In the genomic region with DNA sequence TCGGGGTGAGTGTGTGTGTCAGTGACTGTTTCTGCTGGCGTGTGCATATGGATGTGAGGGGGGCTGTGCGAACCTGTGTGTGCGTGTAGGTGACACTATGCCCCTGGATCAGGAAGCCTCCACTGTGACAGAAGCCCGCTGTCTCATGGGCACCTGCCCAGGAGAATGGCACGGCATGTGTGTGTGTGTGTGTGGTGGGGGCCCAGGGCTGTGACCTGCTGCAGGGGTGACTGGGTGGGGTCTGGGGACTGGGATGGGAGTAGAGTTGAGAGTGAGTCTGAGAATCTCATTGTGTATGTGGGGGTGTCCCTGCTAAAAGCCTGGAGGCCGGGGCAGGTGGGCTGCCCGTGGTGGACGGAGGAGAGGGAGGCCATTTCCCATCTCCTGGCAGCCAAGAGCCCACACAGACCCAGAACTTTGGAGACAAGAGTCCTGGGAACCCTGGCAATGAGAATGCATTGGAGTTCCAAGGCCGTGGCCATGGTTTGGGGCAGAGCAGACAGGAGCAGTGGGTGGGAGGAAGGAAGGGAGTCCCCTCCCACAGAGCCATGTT, we compare ENCODE assay signal across 10 cellular contexts. TPM values are rescaled to one million over a fixed set of nuclear protein-coding genes. Genes with fewer than 3 reads are reported as not detected.
A peak's percentile ranks its signal among the peaks of the same experiment; 100 is the strongest.
DNase-seq lines count a peak whose midpoint lies in the region; ATAC-seq and TF ChIP-seq lines count a peak whose summit lies in the region.
"Had no signal": no experiment of that assay in that cellular context is flagged by ENCODE, and none has a peak within 500 bp of the region (broad histone marks: within the 10 kb centered on the region; RNA-seq: fewer than 3 reads in every experiment).

No MANE protein-coding gene starts in this region.

- H3K4me2 ChIP-seq in PC-9, result peak overlapping the region; percentile 74

- peaks cover 63% of the 10 kb centered on the region for H3F3A ChIP-seq in PC-9 (ENCODE audit: insufficient read depth, low read depth)

- no peaks in the 10 kb centered on the region for H3K9me3 ChIP-seq in CD8-positive, alpha-beta memory T cell (ENCODE audit: low read length)
- H3K9me3 ChIP-seq in PC-9 (ENCODE audit: insufficient read depth, low read depth) (no peaks in the 10 kb centered on the region), sigmoid colon (no peaks in the 10 kb centered on the region)

- H3K79me2 ChIP-seq in PC-9 (ENCODE audit: low read depth), result peaks cover 28% of the 10 kb centered on the region

- H4K20me1 ChIP-seq in PC-9 (ENCODE audit: insufficient read depth), result no peaks in the 10 kb centered on the region

- H3K36me3 Mint-ChIP-seq in CD8-positive, alpha-beta memory T cell, result no peaks in the 10 kb centered on the region

- no peak for TF ChIP-seq POLR2A in sigmoid colon (IDR thresholded peaks at IDR 0.05)

- H3K4me1 Mint-ChIP-seq in CD8-positive, alpha-beta memory T cell, result peaks cover 17 to 32% (median 23%) of the 10 kb centered on the region in 3 donors

- intact Hi-C loops in PC-9 (cut with micrococcal nuclease; ENCODE audit: unreplicated experiment) (loop anchor here (1.0 kb wide), 2 partner anchors 9 to 41 kb away; a partner anchor contains a TSS), sigmoid colon (cut with DNase I) (loop anchor here (10.0 kb wide), 1 partner anchor 945 kb away; a partner anchor contains a TSS)

- H3K4me1 ChIP-seq in CD8-positive, alpha-beta memory T cell (ENCODE audit: insufficient read depth, low read length), result peaks cover 62% of the 10 kb centered on the region
- peaks cover 44% of the 10 kb centered on the region for H3K4me1 ChIP-seq in PC-9 (replicated peaks; ENCODE audit: insufficient read depth)
- H3K4me1 ChIP-seq in sigmoid colon, result peaks cover 0 to 63% (median 57%) of the 10 kb centered on the region in 4 donors

- no peaks in the 10 kb centered on the region for H3K9me3 Mint-ChIP-seq in CD8-positive, alpha-beta memory T cell

- H3K36me3 ChIP-seq in CD8-positive, alpha-beta memory T cell (ENCODE audit: insufficient read depth, low read length), result no peaks in the 10 kb centered on the region
- H3K36me3 ChIP-seq in PC-9 (ENCODE audit: low read depth), result no peaks in the 10 kb centered on the region
- H3K36me3 ChIP-seq in sigmoid colon, result peaks cover 0 to 7% (median 2%) of the 10 kb centered on the region in 4 donors

- TSS peak; percentile 42 for BruUV-seq in PC-9 (replicated peaks; lab: Mats Ljungman, UMichigan)

- peak overlapping the region; percentile 34; the same call in 1 of the 2 replicates for H2AFZ ChIP-seq in PC-9

- WGBS in sigmoid colon, 2 donors, result 80 to 84% methylated on average over 10 of the region's 10 CpGs

- peak overlapping the region; percentile 86 for H3K27ac ChIP-seq in CD8-positive, alpha-beta memory T cell (ENCODE audit: low read depth, low read length)
- H3K27ac ChIP-seq in PC-9, result peak overlapping the region; percentile 81
- H3K27ac ChIP-seq in sigmoid colon, result peak overlapping the region; percentile 97 to 100 (median 100)

- no peak for TF ChIP-seq EP300 in sigmoid colon (IDR thresholded peaks at IDR 0.05)

- peak overlapping the region; percentile 60 for H3K4me3 ChIP-seq in CD8-positive, alpha-beta memory T cell (ENCODE audit: low read length)
- H3K4me3 ChIP-seq in PC-9, result peak overlapping the region; percentile 41; the same call in 1 of the 2 replicates
- peak overlapping the region; percentile 86 for H3K4me3 ChIP-seq in epithelial cell of esophagus (ENCODE audit: low read length)
- peak overlapping the region; percentile 72 to 89 (median 78) for H3K4me3 ChIP-seq in sigmoid colon

- CTCF ChIA-PET in CD8-positive, alpha-beta memory T cell (lab: Charles Lee), result interaction anchor here (0.6 to 9.4 kb wide), 14 partner anchors 7 to 80 kb away, joined by 3 to 71 read pairs (median 5); a partner anchor contains a TSS
- CTCF ChIA-PET in PC-9 (lab: Charles Lee), result interaction anchor here (1.0 kb wide), 1 partner anchor 41 kb away, joined by 3 read pairs; no protein-coding TSS in a partner anchor

- TF ChIP-seq CTCF in PC-9 (conservative IDR thresholded peaks at IDR 0.05) (no peak), epithelial cell of esophagus (IDR thresholded peaks at IDR 0.05; ENCODE audit: insufficient read depth, low read depth, low read length, missing control alignments) (no peak), sigmoid colon (IDR thresholded peaks at IDR 0.05) (no peak)

- no peak overlapping the region for H3K27ac Mint-ChIP-seq in CD8-positive, alpha-beta memory T cell

- peak overlapping the region in 3 of 7 donors; percentile 45 to 74 (median 73) for H3K4me3 Mint-ChIP-seq in CD8-positive, alpha-beta memory T cell

- POLR2A ChIA-PET in CD8-positive, alpha-beta memory T cell (lab: Charles Lee), result interaction anchor here (0.8 to 1.6 kb wide), 13 partner anchors 9 to 261 kb away, joined by 3 to 16 read pairs (median 6); a partner anchor contains a TSS
- POLR2A ChIA-PET in PC-9 (lab: Charles Lee; ENCODE audit: unreplicated experiment), result interaction anchor here (0.6 to 1.0 kb wide), 2 partner anchors 25 to 115 kb away, joined by 6 to 8 read pairs; a partner anchor contains a TSS

- H3K27me3 ChIP-seq in CD8-positive, alpha-beta memory T cell (ENCODE audit: insufficient read depth, low read length, poor library complexity, severe bottlenecking), result no peaks in the 10 kb centered on the region
- H3K27me3 ChIP-seq in PC-9 (ENCODE audit: insufficient read depth, low read depth), result no peaks in the 10 kb centered on the region
- no peaks in the 10 kb centered on the region for H3K27me3 ChIP-seq in sigmoid colon

- no peak for ATAC-seq in GM19455 (IDR thresholded peaks at IDR 0.05; ENCODE audit: unreplicated experiment)

- H3K27me3 Mint-ChIP-seq in CD8-positive, alpha-beta memory T cell, result peaks cover 0 to 1% of the 10 kb centered on the region in 2 donors

- DNase-seq in CD8-positive, alpha-beta memory T cell, result peak in 1 of 5 donors; percentile 46
- DNase-seq in PC-9 (no peak), epithelial cell of esophagus (ENCODE audit: low read depth) (peak; percentile 32), sigmoid colon (peak; percentile 70), NCI-H510A (lab: John Stamatoyannopoulos, UW) (no peak), NCI-H2107 (lab: John Stamatoyannopoulos, UW) (no peak)
- no peak for DNase-seq in stimulated activated naive CD4-positive, alpha-beta T cell (lab: John Stamatoyannopoulos, UW)
- DNase-seq: EL, NCI-H1105 treated with DMSO at 0.1 percent for 48 hours had no signal

- no peaks in the 10 kb centered on the region for H3K9me2 ChIP-seq in PC-9 (ENCODE audit: insufficient read depth)

RNA-seq across cellular contexts. Expression of a gene that starts 6.4 kb away (rescaled TPM):
- total RNA-seq in CD8-positive, alpha-beta memory T cell, result 100 to 1,000 TPM; 259 to 270 TPM
- 127 TPM for polyA plus RNA-seq in CD8-positive, alpha-beta memory T cell
- 279 and 307 TPM in 2 replicates for total RNA-seq in PC-9 (2021)
- total RNA-seq in sigmoid colon, result 100 to 1,000 TPM; 222 to 826 (median 353) TPM
- 100 to 1,000 TPM; 313 to 464 (median 374) TPM for polyA plus RNA-seq in sigmoid colon

RNA-seq across cellular contexts. Expression of a gene that starts 41.8 kb away (rescaled TPM):
- 100 to 1,000 TPM; 268 to 298 TPM for total RNA-seq in CD8-positive, alpha-beta memory T cell
- 86.3 TPM for polyA plus RNA-seq in CD8-positive, alpha-beta memory T cell
- total RNA-seq in PC-9 (2021) (87.9 and 104 TPM in 2 replicates), sigmoid colon (10 to 100 TPM; 32.8 to 43.9 (median 34.9) TPM)
- 100 to 1,000 TPM in 1 of 3 donors, 10 to 100 TPM in 2; 64.3 to 126 (median 79.4) TPM for polyA plus RNA-seq in sigmoid colon

Comparison
In these comparisons a context has a peak if more than half of its experiments do, and no peak if none do; other contexts are left out.
1. DNase-seq: peak in epithelial cell of esophagus (single experiment) and sigmoid colon (single experiment); none in PC-9 (0 of 2), NCI-H510A (single experiment), stimulated activated naive CD4-positive, alpha-beta T cell (0 of 6) and NCI-H2107 (single experiment).
2. Peak in every context shown above with its lines, with median percentiles within 50 percentile points of each other: H3K27ac ChIP-seq and H3K4me3 ChIP-seq.